In genomic region chr3:20185733-20186599, GRCh38 we compare ENCODE assay signal across 8 cellular contexts. TPM values are rescaled to one million over a fixed set of nuclear protein-coding genes. Genes with fewer than 3 reads are reported as not detected.
DNase-seq lines count a peak whose midpoint lies in the region; ATAC-seq, FAIRE-seq and TF ChIP-seq lines count a peak whose summit lies in the region.

Gene SGO1 (minus strand): TSS chr3:20186206. CDS start chr3:20184027, 2,179 bp downstream.

- H3K4me2 ChIP-seq in mesendoderm (ENCODE audit: low read length): peak within 1 kb of the TSS; percentile 70

- DNase-seq in Caco-2: peak; percentile 98
- DNase-seq in HTR-8/SVneo (ENCODE audit: insufficient read length, low spot score): peak; percentile 93
- DNase-seq in NOMO-1 treated with dmso at 0.1 percent for 144 hours (lab: John Stamatoyannopoulos, UW; ENCODE audit: unreplicated experiment): peak; percentile 99
- peak; percentile 94 to 98 (median 96) for DNase-seq in activated CD8-positive, alpha-beta memory T cell treated with anti-CD3 and anti-CD28 coated beads for 48 hours (ENCODE audit: low read depth in 2 of 3, low spot score in 2 of 3)
- DNase-seq in mesendoderm: peak; percentile 99
- DNase-seq in stimulated activated CD8-positive, alpha-beta memory T cell treated with anti-CD3 and anti-CD28 coated beads, Interleukin-15, amount 100 ng/mL, for 1 hour (ENCODE audit: low read depth): peak; percentile 99

- no peak within 1 kb of the TSS for H4K5ac ChIP-seq in mesendoderm (ENCODE audit: low read length)

- H3K36me3 ChIP-seq in Caco-2 (ENCODE audit: control insufficient read depth, insufficient read depth, low read length) (no peaks in the 10 kb centered on the region), mesendoderm (ENCODE audit: control insufficient read depth, insufficient read depth, low read length) (no peaks in the 10 kb centered on the region)

- H3K4me1 ChIP-seq in Caco-2 (peaks cover 5% of the 10 kb centered on the region; the same call in 1 of the 2 replicates), mesendoderm (ENCODE audit: control insufficient read depth, low read depth, low read length) (peaks cover 3% of the 10 kb centered on the region)

- H3K23ac ChIP-seq in mesendoderm (ENCODE audit: low read length): peak within 1 kb of the TSS; percentile 59

- H3K27me3 ChIP-seq in Caco-2 (replicated peaks; ENCODE audit: control insufficient read depth, insufficient read depth, low read length) (no peaks in the 10 kb centered on the region), mesendoderm (ENCODE audit: insufficient read depth, low read length, poor library complexity) (no peaks in the 10 kb centered on the region)

- no peak within 1 kb of the TSS for H4K8ac ChIP-seq in mesendoderm (ENCODE audit: low read depth, low read length)

- peak within 1 kb of the TSS; percentile 63 for H3K18ac ChIP-seq in mesendoderm (ENCODE audit: low read length)

- H2BK5ac ChIP-seq in mesendoderm (ENCODE audit: low read length): peak within 1 kb of the TSS; percentile 54

- peak within 1 kb of the TSS; percentile 57 for H2BK15ac ChIP-seq in mesendoderm (replicated peaks; ENCODE audit: low read depth)

- no peak within 1 kb of the TSS for H3K4me3 Mint-ChIP-seq in Caco-2 (ENCODE audit: unreplicated experiment)

- TF ChIP-seq CTCF in Caco-2 (IDR thresholded peaks at IDR 0.05; ENCODE audit: insufficient read depth in 1 of 2, low read depth in 1 of 2, low read length in 1 of 2, severe bottlenecking in 1 of 2, unreplicated experiment in 1 of 2): no peak

- no peaks in the 10 kb centered on the region for H3K9me3 ChIP-seq in Caco-2

- peak within 1 kb of the TSS; percentile 88 for H3K27ac ChIP-seq in mesendoderm (ENCODE audit: low read depth, low read length)

- H3K4me1 Mint-ChIP-seq in Caco-2 (ENCODE audit: low read depth, unreplicated experiment): no peaks in the 10 kb centered on the region

- no CpG with 5 or more reads among the region's 64 CpGs for WGBS in mesendoderm (ENCODE audit: extremely low coverage, insufficient coverage, low lambda C conversion rate)

- POLR2A ChIA-PET in Caco-2 (lab: Charles Lee): interaction anchor here (0.6 to 1.2 kb wide), 9 partner anchors 10 to 238 kb away, joined by 3 to 11 read pairs (median 5); no protein-coding TSS in a partner anchor

- peak; percentile 92 for FAIRE-seq in HTR-8/SVneo (lab: Jason Lieb, UNC)

- intact Hi-C loops in Caco-2 (cut with micrococcal nuclease; ENCODE audit: unreplicated experiment): loop anchor here (1.0 to 5.0 kb wide), 3 partner anchors 136 to 239 kb away; partner anchors contain the start of gene RAB5A

- H2BK120ac ChIP-seq in mesendoderm (ENCODE audit: low read depth, low read length): no peak within 1 kb of the TSS

- peak within 1 kb of the TSS; percentile 92 for H3K4me3 ChIP-seq in Caco-2 (ENCODE audit: low read depth, low read length)
- peak within 1 kb of the TSS; percentile 80 for H3K4me3 ChIP-seq in mesendoderm (ENCODE audit: low read length)

- no peak within 1 kb of the TSS for H3K27ac Mint-ChIP-seq in Caco-2 (ENCODE audit: unreplicated experiment)

- H3K9ac ChIP-seq in mesendoderm (ENCODE audit: low read length): peak within 1 kb of the TSS; percentile 85

- TSS peak; percentile 73 for BruUV-seq in Caco-2 (replicated peaks; lab: Mats Ljungman, UMichigan)

- in situ Hi-C loops in endometrial microvascular endothelial cells (cut with HindIII; ENCODE audit: inconsistent ontology term, low pct_unique_long_range_greater_than_20kb, low sequenced_read_pairs): loop anchor here (25.0 kb wide), 2 partner anchors 224 to 299 kb away; no protein-coding TSS in a partner anchor

- CTCF ChIA-PET in Caco-2 (lab: Charles Lee): no interaction called here

- H3K79me1 ChIP-seq in mesendoderm (ENCODE audit: low read length): peaks cover 1% of the 10 kb centered on the region

- no peaks in the 10 kb centered on the region for H3K9me3 Mint-ChIP-seq in Caco-2 (ENCODE audit: unreplicated experiment)

- H3K79me2 ChIP-seq in mesendoderm (ENCODE audit: control insufficient read depth, insufficient read depth, low read length): peaks cover 9% of the 10 kb centered on the region

- H3K4ac ChIP-seq in mesendoderm (ENCODE audit: low read depth, low read length): peak within 1 kb of the TSS; percentile 7

- H3K56ac ChIP-seq in mesendoderm (ENCODE audit: low read length): peak within 1 kb of the TSS; percentile 93

- no peak within 1 kb of the TSS for H2AK5ac ChIP-seq in mesendoderm (ENCODE audit: low read length)

- peak; percentile 94 for ATAC-seq in GM21381 (IDR thresholded peaks at IDR 0.05; ENCODE audit: unreplicated experiment)

- H3K27me3 Mint-ChIP-seq in Caco-2 (ENCODE audit: insufficient read depth, unreplicated experiment): no peaks in the 10 kb centered on the region

- no peaks in the 10 kb centered on the region for H3K36me3 Mint-ChIP-seq in Caco-2 (ENCODE audit: insufficient read depth, unreplicated experiment)

RNA-seq across cellular contexts. Expression of gene SGO1, which starts in this region (rescaled TPM):
- total RNA-seq in Caco-2 (2022) (24.2 and 27.2 TPM in 2 replicates), endometrial microvascular endothelial cells (ENCODE audit: inconsistent ontology term) (19.7 TPM)
- 32.5 TPM for polyA plus RNA-seq in mesendoderm (2013, experiment 1 of 2)
- polyA plus RNA-seq in mesendoderm (2013, experiment 2 of 2): 33.5 TPM

Comparison
In these comparisons a context has a peak if more than half of its experiments do, and no peak if none do; other contexts are left out.
1. Peak in every context shown above with its lines: DNase-seq, ATAC-seq, H3K4me3 ChIP-seq and H3K27ac ChIP-seq.